Comparison of ENCODE assay signal across 15 cellular contexts in genomic region chr4:140702096-140702757, GRCh38. TPM values are rescaled to one million over a fixed set of nuclear protein-coding genes. Genes with fewer than 3 reads are reported as not detected.
DNase-seq lines count a peak whose midpoint lies in the region; ATAC-seq, FAIRE-seq and TF ChIP-seq lines count a peak whose summit lies in the region.
"Had no signal": no experiment of that assay in that cellular context is flagged by ENCODE, and none has a peak within 500 bp of the region (broad histone marks: within the 10 kb centered on the region; RNA-seq: fewer than 3 reads in every experiment).

No MANE protein-coding gene starts in this region.

- H3K9ac ChIP-seq in keratinocyte (ENCODE audit: control insufficient read depth, extremely low read depth, insufficient read depth, low read length): no peak overlapping the region

- DNase-seq in RWPE2 (ENCODE audit: low spot score): no peak
- DNase-seq in bronchial epithelial cell (ENCODE audit: low read depth): peak; percentile 73
- no peak for DNase-seq in keratinocyte (ENCODE audit: low read depth, low spot score)
- no peak for DNase-seq in spleen
- no peak for DNase-seq in NCI-H510A treated with DMSO at 0.1 percent for 48 hours (lab: John Stamatoyannopoulos, UW)
- DNase-seq in T-helper 9 cell: no peak
- no peak for DNase-seq in mesenteric fat pad (ENCODE audit: low spot score)
- DNase-seq: COR-L47, EL, GOT3, NCI-H1105 treated with DMSO at 0.1 percent for 48 hours, NCI-H1930, NCI-H446, NCI-H774, PC-9 had no signal

- peak overlapping the region; percentile 39 for H3K27ac ChIP-seq in RWPE2 (ENCODE audit: poor library complexity, severe bottlenecking)
- H3K27ac ChIP-seq in keratinocyte (ENCODE audit: control insufficient read depth, insufficient read depth, low read length): no peak overlapping the region
- peak overlapping the region in 6 of 8 donors; percentile 16 to 74 (median 49) for H3K27ac ChIP-seq in spleen
- H3K27ac ChIP-seq: PC-9 had no signal

- peak overlapping the region; percentile 67 for H3K4me2 ChIP-seq in keratinocyte (ENCODE audit: control insufficient read depth, extremely low read depth, insufficient read depth, low read depth, low read length)
- H3K4me2 ChIP-seq: PC-9 had no signal

- no peak for TF ChIP-seq POLR2A in spleen (IDR thresholded peaks at IDR 0.05)

- H3K79me2 ChIP-seq in keratinocyte (ENCODE audit: control insufficient read depth, insufficient read depth, low read length): no peaks in the 10 kb centered on the region

- TF ChIP-seq CTCF in RWPE2 (IDR thresholded peaks at IDR 0.05; ENCODE audit: poor library complexity, severe bottlenecking) (no peak), bronchial epithelial cell (IDR thresholded peaks at IDR 0.05; ENCODE audit: insufficient read depth, low read length, severe bottlenecking) (no peak), keratinocyte (optimal IDR thresholded peaks at IDR 0.05 in 1 of 3, IDR thresholded peaks at IDR 0.05 in 1 of 3, conservative IDR thresholded peaks at IDR 0.05 in 1 of 3; ENCODE audit: extremely low read depth in 1 of 3, insufficient read depth in 2 of 3, low read length in 3 of 3) (no peak), spleen (IDR thresholded peaks at IDR 0.05 in 8 of 11, conservative IDR thresholded peaks at IDR 0.05 in 3 of 11) (no peak)

- H3K9me3 ChIP-seq in RWPE2 (ENCODE audit: severe bottlenecking) (no peaks in the 10 kb centered on the region), keratinocyte (ENCODE audit: control insufficient read depth, low read depth, low read length) (no peaks in the 10 kb centered on the region), spleen (no peaks in the 10 kb centered on the region)

- dilution Hi-C loops in keratinocyte (cut with MboI; ENCODE audit: extremely low pct_ligation_motif_present, low sequenced_read_pairs): no loop called here

- H3K9me1 ChIP-seq in keratinocyte (ENCODE audit: control insufficient read depth, extremely low read depth, insufficient read depth, low read length): no peaks in the 10 kb centered on the region

- H3K27me3 ChIP-seq in RWPE2 (ENCODE audit: insufficient read depth, poor library complexity, severe bottlenecking): no peaks in the 10 kb centered on the region
- no peaks in the 10 kb centered on the region for H3K27me3 ChIP-seq in bronchial epithelial cell (ENCODE audit: control insufficient read depth, insufficient read depth, low read length)
- H3K27me3 ChIP-seq in keratinocyte (ENCODE audit: control insufficient read depth, extremely low read depth, insufficient read depth, low read length): no peaks in the 10 kb centered on the region
- H3K27me3 ChIP-seq in spleen (replicated peaks in 1 of 7): no peaks in the 10 kb centered on the region

- H4K20me1 ChIP-seq in keratinocyte (ENCODE audit: control insufficient read depth, extremely low read depth, insufficient read depth, low read length): no peaks in the 10 kb centered on the region

- H3K36me3 ChIP-seq in RWPE2 (ENCODE audit: low read depth) (peaks cover 4% of the 10 kb centered on the region), bronchial epithelial cell (ENCODE audit: control insufficient read depth, insufficient read depth, low read length) (peaks cover 3% of the 10 kb centered on the region), keratinocyte (ENCODE audit: control insufficient read depth in 2 of 2, extremely low read depth in 1 of 2, insufficient read depth in 2 of 2, low read length in 2 of 2) (peaks cover 0 to 6% of the 10 kb centered on the region in 2 experiments), spleen (peaks cover 0 to 43% (median 14%) of the 10 kb centered on the region in 6 donors)

- 91 to 97% (median 92%) methylated on average over 6 of the region's 6 CpGs for WGBS in spleen, 5 donors

- intact Hi-C loops in spleen (cut with DNase I; ENCODE audit: low total_unique reads): no loop called here

- FAIRE-seq in bronchial epithelial cell (lab: Jason Lieb, UNC) (peak; percentile 13), keratinocyte (lab: Jason Lieb, UNC) (peak; percentile 71)

- H3K4me1 ChIP-seq in RWPE2 (ENCODE audit: insufficient read depth, poor library complexity, severe bottlenecking) (peaks cover 16% of the 10 kb centered on the region), keratinocyte (ENCODE audit: control insufficient read depth, extremely low read depth, insufficient read depth, low read length) (peaks cover 13% of the 10 kb centered on the region), spleen (peaks cover 10 to 62% (median 40%) of the 10 kb centered on the region in 6 donors)

- H2AFZ ChIP-seq in keratinocyte (ENCODE audit: control insufficient read depth, low read length): peak overlapping the region; percentile 14
- H2AFZ ChIP-seq: PC-9 had no signal

- H3K4me3 ChIP-seq in RWPE2 (ENCODE audit: severe bottlenecking): no peak overlapping the region
- no peak overlapping the region for H3K4me3 ChIP-seq in bronchial epithelial cell (ENCODE audit: low read depth, low read length)
- no peak overlapping the region for H3K4me3 ChIP-seq in keratinocyte (ENCODE audit: control insufficient read depth in 2 of 3, extremely low read depth in 1 of 3, insufficient read depth in 2 of 3, low read depth in 1 of 3, low read length in 3 of 3)
- H3K4me3 ChIP-seq in spleen: no peak overlapping the region
- H3K4me3 ChIP-seq: PC-9 had no signal

- peak; percentile 69 for ATAC-seq in RWPE2 (ENCODE audit: low read depth)

RNA-seq across cellular contexts. Expression of gene TBC1D9, which starts 54.0 kb away (rescaled TPM):
- 17.1 and 22.4 TPM in 2 replicates for total RNA-seq in bronchial epithelial cell
- 9.0 to 14.7 TPM (median 11.6 TPM) in 3 replicates for polyA plus RNA-seq in keratinocyte
- 15.5 TPM for polyA plus RNA-seq in keratinocyte (2011; ENCODE audit: low read depth)
- 10.8 and 15.6 TPM in 2 replicates for polyA plus RNA-seq in keratinocyte (2011; cell fraction: cytosol; rRNA removed)
- polyA plus RNA-seq in keratinocyte (2011; cell fraction: nucleus; rRNA removed): 21.1 and 22.8 TPM in 2 replicates
- 8.5 and 14.5 TPM in 2 replicates for polyA plus RNA-seq in keratinocyte (2012; ENCODE audit: low replicate concordance)
- polyA minus RNA-seq in keratinocyte: 10.7 to 30.3 TPM (median 28.9 TPM) in 3 replicates
- polyA minus RNA-seq in keratinocyte (2011; cell fraction: cytosol; rRNA and poly(A)+ RNA removed): 20.9 TPM
- 34.7 and 49.0 TPM in 2 replicates for polyA minus RNA-seq in keratinocyte (2011; cell fraction: nucleus; rRNA and poly(A)+ RNA removed)
- total RNA-seq in spleen: 10 to 100 TPM; 73.5 to 99.1 (median 81.2) TPM
- 10 to 100 TPM; 11.6 to 31.2 (median 26.4) TPM for polyA plus RNA-seq in spleen
- 55.5 TPM for total RNA-seq in mesenteric fat pad
